25 cellular contexts compared by ENCODE assay signal in genomic region chr1:11579506-11579905, GRCh38.
DNase-seq lines count a peak whose midpoint lies in the region; ATAC-seq, FAIRE-seq and TF ChIP-seq lines count a peak whose summit lies in the region.
"Had no signal": no experiment of that assay in that cellular context is flagged by ENCODE, and none has a peak within 500 bp of the region (broad histone marks: within the 10 kb centered on the region; RNA-seq: fewer than 3 reads in every experiment).

No MANE protein-coding gene starts in this region.

- no peaks in the 10 kb centered on the region for H3K9me2 ChIP-seq in SU-DHL-6 (replicated peaks; ENCODE audit: insufficient read depth, low read length)

- intact Hi-C loops in HepG2 (cut with micrococcal nuclease; ENCODE audit: unreplicated experiment) (no loop called here), right lobe of liver (cut with DNase I) (no loop called here), head of caudate nucleus (cut with DNase I) (no loop called here)

- H4K20me1 ChIP-seq in HepG2 (ENCODE audit: insufficient read depth, low read length): no peaks in the 10 kb centered on the region
- no peaks in the 10 kb centered on the region for H4K20me1 ChIP-seq in SU-DHL-6 (ENCODE audit: low read depth, low read length)
- H4K20me1 ChIP-seq: BLaER1 treated with 17β-estradiol and CSF1 and Interleukin-3, amounts not matched to agents 10 nM and 100 nM had no signal

- POLR2A ChIA-PET in HepG2 (lab: Yijun Ruan, JAX): no interaction called here

- TF ChIP-seq EP300 in HepG2 (IDR thresholded peaks at IDR 0.05; ENCODE audit: low read depth in 2 of 2, low read length in 2 of 2) (no peak), HepG2 (CRISPR knock-in tag; IDR thresholded peaks at IDR 0.05; ENCODE audit: borderline replicate concordance) (no peak)

- ATAC-seq in HepG2: no peak
- no peak for ATAC-seq in right lobe of liver
- no peak for ATAC-seq in GM21447 (IDR thresholded peaks at IDR 0.05; ENCODE audit: unreplicated experiment)
- ATAC-seq: A549 had no signal

- 8% methylated on average over 8 of the region's 8 CpGs for WGBS in HepG2 (ENCODE audit: low lambda C conversion rate)
- 37% methylated on average over 8 of the region's 8 CpGs for WGBS in right lobe of liver (ENCODE audit: insufficient coverage, low coverage, low lambda C conversion rate, missing lambda C conversion rate)

- FAIRE-seq in HepG2 (lab: Jason Lieb, UNC): no peak
- FAIRE-seq: A549, D721Med, GM12891, GM18507, H54 had no signal

- no peak for TF ChIP-seq POLR2A in HepG2 (IDR thresholded peaks at IDR 0.05; ENCODE audit: insufficient read depth in 1 of 2, low read depth in 2 of 2, low read length in 2 of 2)
- no peak for TF ChIP-seq POLR2A in right lobe of liver (IDR thresholded peaks at IDR 0.05)

- H3K9ac ChIP-seq in HepG2 (ENCODE audit: insufficient read depth, low read depth, low read length) (no peak overlapping the region), SU-DHL-6 (ENCODE audit: low read length) (peak overlapping the region; percentile 14; the same call in 1 of the 2 replicates)
- H3K9ac ChIP-seq: BLaER1 treated with 17β-estradiol and CSF1 and Interleukin-3, amounts not matched to agents 10 nM and 100 nM had no signal

- CTCF ChIA-PET in HepG2 (lab: Yijun Ruan, JAX; ENCODE audit: low intra/inter-chr PET ratio, low total read pairs): no interaction called here

- no peaks in the 10 kb centered on the region for H3K9me3 ChIP-seq in HepG2 (ENCODE audit: low read length)
- no peaks in the 10 kb centered on the region for H3K9me3 ChIP-seq in right lobe of liver
- H3K9me3 ChIP-seq in SU-DHL-6 (ENCODE audit: insufficient read depth, low read length): no peaks in the 10 kb centered on the region
- H3K9me3 ChIP-seq: A549; BE2C; BLaER1 treated with 17β-estradiol and CSF1 and Interleukin-3, amounts not matched to agents 10 nM and 100 nM; HAP-1 had no signal

- H2AFZ ChIP-seq in HepG2 (ENCODE audit: low read length) (no peak overlapping the region), SU-DHL-6 (ENCODE audit: low read depth, low read length, severe bottlenecking) (no peak overlapping the region)

- H3F3A ChIP-seq in SU-DHL-6 (ENCODE audit: insufficient read depth): no peaks in the 10 kb centered on the region

- in situ Hi-C loops in HepG2 (cut with HindIII; ENCODE audit: extremely low pct_ligation_motif_present, low pct_unique_long_range_greater_than_20kb): no loop called here

- TF ChIP-seq CTCF in HepG2 (CRISPR knock-in tag; IDR thresholded peaks at IDR 0.05): no peak
- TF ChIP-seq CTCF in right lobe of liver (IDR thresholded peaks at IDR 0.05): no peak
- TF ChIP-seq CTCF in SU-DHL-6 (IDR thresholded peaks at IDR 0.05; ENCODE audit: insufficient read depth, low read length, poor library complexity, severe bottlenecking): no peak

- no peaks in the 10 kb centered on the region for H3K79me2 ChIP-seq in HepG2 (ENCODE audit: insufficient read depth, low read length)
- no peaks in the 10 kb centered on the region for H3K79me2 ChIP-seq in SU-DHL-6 (ENCODE audit: insufficient read depth, low read length)

- H3K27ac ChIP-seq in HepG2 (ENCODE audit: extremely low read length, insufficient read depth, low read length) (no peak overlapping the region), right lobe of liver (no peak overlapping the region), SU-DHL-6 (ENCODE audit: low read depth, low read length) (no peak overlapping the region)
- H3K27ac ChIP-seq: A549; BLaER1 treated with 17β-estradiol and CSF1 and Interleukin-3, amounts not matched to agents 10 nM and 100 nM had no signal

- H3K4me1 ChIP-seq in HepG2 (ENCODE audit: insufficient read depth, low read length) (no peaks in the 10 kb centered on the region), right lobe of liver (no peaks in the 10 kb centered on the region)
- H3K4me1 ChIP-seq: A549, BE2C, HAP-1 had no signal

- DNase-seq in HepG2 (ENCODE audit: low spot score) (no peak), right lobe of liver (no peak), head of caudate nucleus (peak in 27 of 42 donors; percentile 2 to 63 (median 24)), SHP77 treated with DMSO at 0.1 percent for 48 hours (lab: John Stamatoyannopoulos, UW) (no peak)
- DNase-seq in activated CD4-positive, CD25-positive, alpha-beta regulatory T cell (lab: John Stamatoyannopoulos, UW): no peak
- DNase-seq: 8988T; ACHN; AML-193; BE2C; CD4-positive, alpha-beta T cell; CD8-positive, alpha-beta memory T cell; DMS 273 treated with DMSO at 0.1 percent for 48 hours; DMS79; GF-D8; GOT3; HFFc6 had no signal

- H3K4me2 ChIP-seq in HepG2 (ENCODE audit: low read depth, low read length) (peak overlapping the region; percentile 29; the same call in 1 of the 2 replicates), SU-DHL-6 (ENCODE audit: low read depth, low read length, poor library complexity, severe bottlenecking) (peak overlapping the region; percentile 29)
- H3K4me2 ChIP-seq: A549; BLaER1 treated with 17β-estradiol and CSF1 and Interleukin-3, amounts not matched to agents 10 nM and 100 nM had no signal

- H3K27me3 ChIP-seq in HepG2 (ENCODE audit: control insufficient read depth in 1 of 2, insufficient read depth in 2 of 2, low read length in 2 of 2) (peaks cover 5 to 58% of the 10 kb centered on the region in 2 experiments; a peak in 4 of 5 replicates), right lobe of liver (no peaks in the 10 kb centered on the region), SU-DHL-6 (ENCODE audit: low read length) (no peaks in the 10 kb centered on the region)
- H3K27me3 ChIP-seq: BE2C; BLaER1 treated with 17β-estradiol and CSF1 and Interleukin-3, amounts not matched to agents 10 nM and 100 nM had no signal

- TF ChIP-seq RAD21 in HepG2 (CRISPR knock-in tag; IDR thresholded peaks at IDR 0.05): no peak

- H3K4me3 ChIP-seq in HepG2 (replicated peaks in 1 of 3; ENCODE audit: insufficient read depth in 1 of 3, low read depth in 2 of 3, low read length in 3 of 3): peak overlapping the region in 1 of 3 experiments; percentile 39; a peak in 2 of 6 replicates
- H3K4me3 ChIP-seq in right lobe of liver: no peak overlapping the region
- peak overlapping the region; percentile 17 for H3K4me3 ChIP-seq in SU-DHL-6 (ENCODE audit: insufficient read depth, low read length, poor library complexity, severe bottlenecking)
- H3K4me3 ChIP-seq: A549; BLaER1 treated with 17β-estradiol and CSF1 and Interleukin-3, amounts not matched to agents 10 nM and 100 nM; HAP-1 had no signal

- H3K36me3 ChIP-seq in HepG2 (replicated peaks in 1 of 2; ENCODE audit: control insufficient read depth in 1 of 2, insufficient read depth in 2 of 2, low read length in 2 of 2): no peaks in the 10 kb centered on the region
- H3K36me3 ChIP-seq in right lobe of liver: no peaks in the 10 kb centered on the region
- no peaks in the 10 kb centered on the region for H3K36me3 ChIP-seq in SU-DHL-6 (ENCODE audit: low read length)
- H3K36me3 ChIP-seq: BE2C; BLaER1 treated with 17β-estradiol and CSF1 and Interleukin-3, amounts not matched to agents 10 nM and 100 nM; HAP-1 had no signal

- BruUV-seq in HepG2 (replicated peaks; lab: Mats Ljungman, UMichigan): no TSS peak

TF ChIP-seq in HepG2, 621 proteins besides CTCF, POLR2A, EP300 and RAD21:
- TF ChIP-seq RNF2 (conservative IDR thresholded peaks at IDR 0.05; ENCODE audit: low read depth) (no peak), ZBTB33 (CRISPR knock-in tag; IDR thresholded peaks at IDR 0.05) (no peak), ZNF557 (CRISPR knock-in tag; IDR thresholded peaks at IDR 0.05) (no peak), ZNF180 (CRISPR knock-in tag; IDR thresholded peaks at IDR 0.05; ENCODE audit: borderline replicate concordance, low read depth) (no peak), FOXA1 (IDR thresholded peaks at IDR 0.05) (no peak), FOXA1 (CRISPR knock-in tag; IDR thresholded peaks at IDR 0.05) (no peak), ZNF160 (CRISPR knock-in tag; IDR thresholded peaks at IDR 0.05) (no peak), ZNF24 (IDR thresholded peaks at IDR 0.05) (no peak), ZFP41 (CRISPR knock-in tag; IDR thresholded peaks at IDR 0.05; ENCODE audit: borderline replicate concordance) (no peak), ZNF598 (CRISPR knock-in tag; IDR thresholded peaks at IDR 0.05; ENCODE audit: borderline replicate concordance) (no peak), BCL6 (CRISPR knock-in tag; IDR thresholded peaks at IDR 0.05) (no peak), ZNF20 (CRISPR knock-in tag; IDR thresholded peaks at IDR 0.05) (no peak), RORA (CRISPR knock-in tag; IDR thresholded peaks at IDR 0.05) (no peak)
TF ChIP-seq in HepG2: peak in this region for 0.

Comparison
In these comparisons a context has a peak if more than half of its experiments do, and no peak if none do; other contexts are left out.
1. DNase-seq: peak in head of caudate nucleus (27 of 42); none in HepG2 (single experiment), right lobe of liver (0 of 3), SHP77 treated with DMSO at 0.1 percent for 48 hours (single experiment) and activated CD4-positive, CD25-positive, alpha-beta regulatory T cell (0 of 4).